In genomic region chr1:227378876-227379554, GRCh38 we compare ENCODE assay signal across 19 cellular contexts.
DNase-seq lines count a peak whose midpoint lies in the region; ATAC-seq and TF ChIP-seq lines count a peak whose summit lies in the region.
"Had no signal": no experiment of that assay in that cellular context is flagged by ENCODE, and none has a peak within 500 bp of the region (broad histone marks: within the 10 kb centered on the region; RNA-seq: fewer than 3 reads in every experiment).

No MANE protein-coding gene starts in this region.

- H3K4me1 ChIP-seq in PC-3 (ENCODE audit: insufficient read depth, low read length) (peaks cover 8% of the 10 kb centered on the region), psoas muscle (peaks cover 12% of the 10 kb centered on the region), right atrium auricular region (no peaks in the 10 kb centered on the region)
- H3K4me1 ChIP-seq: HAP-1, SJCRH30 had no signal

- H3K4me3 ChIP-seq in PC-3 (ENCODE audit: low read length) (no peak overlapping the region), astrocyte of the spinal cord (ENCODE audit: low read depth, low read length) (no peak overlapping the region), psoas muscle (no peak overlapping the region), right atrium auricular region (no peak overlapping the region)
- H3K4me3 ChIP-seq: HAP-1, MG63, SJCRH30 had no signal

- BruUV-seq in PC-3 (replicated peaks; lab: Mats Ljungman, UMichigan): no TSS peak

- H3K9ac ChIP-seq in PC-3 (ENCODE audit: low read length): no peak overlapping the region

- DNase-seq in ELR (ENCODE audit: low read depth) (peak; percentile 36), PC-3 (peak; percentile 72), astrocyte of the spinal cord (ENCODE audit: low read depth, low spot score) (peak; percentile 52), psoas muscle (no peak), NCI-H2107 treated with DMSO at 0.1 percent for 48 hours (lab: John Stamatoyannopoulos, UW; ENCODE audit: unreplicated experiment) (no peak), right atrium auricular region (ENCODE audit: low spot score) (no peak)
- no peak for DNase-seq in activated CD4-positive, alpha-beta T cell treated with anti-CD3 and anti-CD28 coated beads for 1 hour
- DNase-seq: AML-193; CD4-positive, alpha-beta T cell; DMS79 treated with DMSO at 0.1 percent for 48 hours; KBM-7; MG63; NCI-H1092 treated with DMSO at 0.1 percent for 48 hours; NCI-H1694; NCI-H82; RPMI8226; SJCRH30 had no signal

- no peaks in the 10 kb centered on the region for H3K36me3 ChIP-seq in PC-3 (ENCODE audit: low read depth, low read length)
- H3K36me3 ChIP-seq in psoas muscle (ENCODE audit: insufficient read depth in 1 of 2, low read depth in 1 of 2): no peaks in the 10 kb centered on the region
- H3K36me3 ChIP-seq in right atrium auricular region: no peaks in the 10 kb centered on the region
- H3K36me3 ChIP-seq: HAP-1, MG63, SJCRH30 had no signal

- no peaks in the 10 kb centered on the region for H3F3A ChIP-seq in PC-3 (ENCODE audit: low read length, unreplicated experiment)

- TF ChIP-seq CTCF in PC-3 (conservative IDR thresholded peaks at IDR 0.05; ENCODE audit: low read depth, low read length): no peak
- TF ChIP-seq CTCF in astrocyte of the spinal cord (IDR thresholded peaks at IDR 0.05; ENCODE audit: low read depth, low read length): no peak
- no peak for TF ChIP-seq CTCF in psoas muscle (IDR thresholded peaks at IDR 0.05)
- TF ChIP-seq CTCF in right atrium auricular region (IDR thresholded peaks at IDR 0.05): no peak

- H3K9me2 ChIP-seq in PC-3 (replicated peaks; ENCODE audit: low read length): no peaks in the 10 kb centered on the region

- no peaks in the 10 kb centered on the region for H3K9me3 ChIP-seq in PC-3 (ENCODE audit: low read length)
- no peaks in the 10 kb centered on the region for H3K9me3 ChIP-seq in psoas muscle
- no peaks in the 10 kb centered on the region for H3K9me3 ChIP-seq in right atrium auricular region
- H3K9me3 ChIP-seq: HAP-1, MG63, SJCRH30 had no signal

- POLR2A ChIA-PET in PC-3 (lab: Charles Lee; ENCODE audit: unreplicated experiment): no interaction called here

- ATAC-seq in PC-3 (peak; percentile 63), psoas muscle (peak in 3 of 4 donors; percentile 30 to 71 (median 42)), GM21786 (IDR thresholded peaks at IDR 0.05; ENCODE audit: unreplicated experiment) (no peak)

- 47 to 77% (median 57%) methylated on average over 4 of the region's 4 CpGs for WGBS in psoas muscle, 3 donors

- H3K27me3 ChIP-seq in PC-3 (ENCODE audit: low read length) (no peaks in the 10 kb centered on the region), psoas muscle (ENCODE audit: insufficient read depth in 3 of 3, low read length in 2 of 3) (no peaks in the 10 kb centered on the region), right atrium auricular region (no peaks in the 10 kb centered on the region)
- H3K27me3 ChIP-seq: MG63 had no signal

- H3K27ac ChIP-seq in PC-3 (ENCODE audit: low read length) (no peak overlapping the region), psoas muscle (no peak overlapping the region), right atrium auricular region (no peak overlapping the region)
- H3K27ac ChIP-seq: SJCRH30 had no signal

- H4K20me1 ChIP-seq in PC-3 (ENCODE audit: low read length): no peaks in the 10 kb centered on the region

- no peak overlapping the region for H3K4me2 ChIP-seq in PC-3 (ENCODE audit: low read length)

- in situ Hi-C loops in astrocyte of the spinal cord (cut with HindIII; ENCODE audit: low sequenced_read_pairs): no loop called here

- no peaks in the 10 kb centered on the region for H3K79me2 ChIP-seq in PC-3 (ENCODE audit: low read length)

- CTCF ChIA-PET in PC-3 (lab: Charles Lee): no interaction called here

- intact Hi-C loops in PC-3 (cut with micrococcal nuclease): no loop called here
- intact Hi-C loops in psoas muscle (cut with DNase I): no loop called here

- no peak overlapping the region for H2AFZ ChIP-seq in PC-3 (ENCODE audit: low read length)

Comparison
In these comparisons a context has a peak if more than half of its experiments do, and no peak if none do; other contexts are left out.
1. DNase-seq: peak in ELR (single experiment), PC-3 (single experiment) and astrocyte of the spinal cord (single experiment); none in psoas muscle (0 of 2), NCI-H2107 treated with DMSO at 0.1 percent for 48 hours (single experiment), right atrium auricular region (single experiment) and activated CD4-positive, alpha-beta T cell treated with anti-CD3 and anti-CD28 coated beads for 1 hour (single experiment).